In genomic region chr12:122085006-122085405, GRCh38 we compare ENCODE assay signal across 12 cellular contexts.
"Had no signal": no experiment of that assay in that cellular context is flagged by ENCODE, and none has a peak within 500 bp of the region (broad histone marks: within the 10 kb centered on the region; RNA-seq: fewer than 3 reads in every experiment).

No MANE protein-coding gene starts in this region.

- H3K27me3 ChIP-seq: pancreas, SJSA1, upper lobe of left lung had no signal

- H3K9me3 ChIP-seq: pancreas, SJSA1, upper lobe of left lung had no signal

- H3K4me3 ChIP-seq: coronary artery, pancreas, SJSA1, upper lobe of left lung had no signal

- DNase-seq: activated CD4-positive, alpha-beta T cell treated with anti-CD3 and anti-CD28 coated beads for 4 hours; activated CD8-positive, alpha-beta memory T cell treated with anti-CD3 and anti-CD28 coated beads for 24 hours; effector CD8-positive, alpha-beta T cell; islet precursor cell; left ventricle myocardium superior; mesendoderm; T-helper 9 cell; upper lobe of left lung had no signal

- H3K27ac ChIP-seq: coronary artery, pancreas, SJSA1, upper lobe of left lung, VCaP had no signal

- ATAC-seq: left ventricle myocardium superior, pancreas had no signal
